Comparison of ENCODE assay signal across 12 cellular contexts in the genomic region with DNA sequence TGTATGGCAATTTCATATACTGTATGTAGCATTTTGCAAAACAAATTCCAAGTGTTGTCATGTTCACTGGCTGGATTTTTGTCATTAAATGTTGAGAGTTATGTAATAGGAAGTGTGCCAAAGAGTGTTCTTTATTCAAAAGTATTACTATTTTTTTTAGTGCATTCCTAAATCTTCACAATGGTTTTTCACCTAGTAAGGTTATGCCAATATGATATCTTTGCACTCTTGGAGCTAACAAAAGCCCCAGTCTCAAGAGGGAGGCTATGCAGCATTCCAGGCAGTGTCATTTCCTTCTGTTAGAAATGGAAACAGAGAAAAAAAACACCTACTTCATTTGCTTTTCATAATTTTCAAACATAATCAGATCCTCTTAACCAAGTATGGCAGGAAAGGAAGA. TPM values are rescaled to one million over a fixed set of nuclear protein-coding genes. Genes with fewer than 3 reads are reported as not detected.
DNase-seq lines count a peak whose midpoint lies in the region; ATAC-seq and TF ChIP-seq lines count a peak whose summit lies in the region.
"Had no signal": no experiment of that assay in that cellular context is flagged by ENCODE, and none has a peak within 500 bp of the region (broad histone marks: within the 10 kb centered on the region; RNA-seq: fewer than 3 reads in every experiment).

No MANE protein-coding gene starts in this region.

- intact Hi-C loops in thyroid gland (cut with DNase I): no loop called here

- no peak for ATAC-seq in HG03045 (IDR thresholded peaks at IDR 0.05; ENCODE audit: unreplicated experiment)
- ATAC-seq: stimulated activated naive B cell treated with anti-CD40 and anti-IgM and Interleukin-4, amounts not matched to agents 10 μg/mL and 1 μg/mL and 100 μg/mL, for 72 hours had no signal

- H3K9me3 ChIP-seq in thyroid gland: no peaks in the 10 kb centered on the region
- H3K9me3 ChIP-seq: adrenal gland had no signal

- no peak for TF ChIP-seq EP300 in Ishikawa (IDR thresholded peaks at IDR 0.05; ENCODE audit: borderline replicate concordance)

- H3K27ac ChIP-seq in thyroid gland: peak overlapping the region; percentile 78 to 94 (median 90)

- peak; percentile 48 to 57 for DNase-seq in cardiac fibroblast (ENCODE audit: low read depth in 2 of 2)
- DNase-seq in lung microvascular endothelial cell (ENCODE audit: low read depth in 2 of 2): peak; percentile 35 to 57
- DNase-seq in thyroid gland: peak; percentile 27 to 50
- DNase-seq in NCI-H345 treated with DMSO at 0.1 percent for 48 hours (lab: John Stamatoyannopoulos, UW; ENCODE audit: unreplicated experiment): no peak
- DNase-seq in DMS153 treated with DMSO at 0.1 percent for 48 hours (lab: John Stamatoyannopoulos, UW; ENCODE audit: unreplicated experiment): no peak
- DNase-seq: activated CD4-positive, alpha-beta T cell treated with anti-CD3 and anti-CD28 coated beads, Interleukin-2, amount 50 U/mL, for 4 hours; KG1; nephron progenitor cell; stimulated activated naive B cell treated with anti-CD40 and anti-IgM and Interleukin-4, amounts not matched to agents 10 μg/mL and 1 μg/mL and 100 μg/mL, for 72 hours had no signal

- H3K27me3 ChIP-seq in thyroid gland: no peaks in the 10 kb centered on the region
- H3K27me3 ChIP-seq: adrenal gland had no signal

- H3K4me1 ChIP-seq in thyroid gland: peaks cover 27 to 32% of the 10 kb centered on the region in 2 donors

- TF ChIP-seq RAD21 in Ishikawa (IDR thresholded peaks at IDR 0.05; ENCODE audit: low read depth): no peak

- no peak for TF ChIP-seq POLR2A in thyroid gland (IDR thresholded peaks at IDR 0.05)

- H3K4me3 ChIP-seq in cardiac fibroblast (replicated peaks in 1 of 2; ENCODE audit: low read depth in 2 of 2, low read length in 2 of 2) (no peak overlapping the region), thyroid gland (replicated peaks in 1 of 3) (no peak overlapping the region)

- no peaks in the 10 kb centered on the region for H3K36me3 ChIP-seq in thyroid gland
- H3K36me3 ChIP-seq: adrenal gland had no signal

- TF ChIP-seq CTCF in cardiac fibroblast (IDR thresholded peaks at IDR 0.05; ENCODE audit: low read depth, low read length) (no peak), thyroid gland (IDR thresholded peaks at IDR 0.05) (no peak)

TF ChIP-seq in Ishikawa, 13 proteins besides CTCF, POLR2A, EP300 and RAD21:
- TF ChIP-seq TEAD4 (IDR thresholded peaks at IDR 0.05) (0 out of 2 replicates have a peak, but pooled peaks have one; percentile 10), TAF1 (IDR thresholded peaks at IDR 0.05; ENCODE audit: low read depth) (no peak), YY1 (IDR thresholded peaks at IDR 0.05; ENCODE audit: low read depth) (no peak), CREB1 (IDR thresholded peaks at IDR 0.05; ENCODE audit: low read depth) (no peak)
TF ChIP-seq in Ishikawa: peak in this region for 1.

RNA-seq across cellular contexts. Expression of gene SSBP2, which starts 5.1 kb away (rescaled TPM):
- total RNA-seq in lung microvascular endothelial cell: 5.7 and 11.9 TPM in 2 replicates
- total RNA-seq in thyroid gland: 10 to 100 TPM; 38.6 to 58.5 (median 51.8) TPM

Comparison
In these comparisons a context has a peak if more than half of its experiments do, and no peak if none do; other contexts are left out.
1. DNase-seq: peak in cardiac fibroblast (2 of 2), lung microvascular endothelial cell (2 of 2) and thyroid gland (2 of 2); none in NCI-H345 treated with DMSO at 0.1 percent for 48 hours (single experiment) and DMS153 treated with DMSO at 0.1 percent for 48 hours (single experiment).